ENCODE assay signal across 10 cellular contexts in genomic region chr7:93516834-93517233, GRCh38. TPM values are rescaled to one million over a fixed set of nuclear protein-coding genes. Genes with fewer than 3 reads are reported as not detected.
"Had no signal": no experiment of that assay in that cellular context is flagged by ENCODE, and none has a peak within 500 bp of the region (broad histone marks: within the 10 kb centered on the region; RNA-seq: fewer than 3 reads in every experiment).

No MANE protein-coding gene starts in this region.

- H3K4me3 ChIP-seq: GM23248 had no signal

- H2AFZ ChIP-seq: GM23248 had no signal

- H3K9ac ChIP-seq: GM23248 had no signal

- H3K9me3 Mint-ChIP-seq: H9, IgD-negative memory B cell had no signal

- FAIRE-seq: H1, H54, HepG2 had no signal

- H3K27ac Mint-ChIP-seq: H9 had no signal

- H3K4me1 Mint-ChIP-seq: H9 had no signal

- H3K4me3 Mint-ChIP-seq: H9, IgD-negative memory B cell had no signal

- DNase-seq: GM23248, H9, HCEC 1CT, KG1 had no signal

- H3K27ac ChIP-seq: GM23248, HL-60 had no signal

- ATAC-seq: HepG2 had no signal

- H3K27me3 Mint-ChIP-seq: IgD-negative memory B cell had no signal

RNA-seq across cellular contexts. Expression of gene CALCR, which starts 57.7 kb away (rescaled TPM):
- total RNA-seq: GM23248, HepG2, HT1080 had no signal
- polyA plus RNA-seq: GM23248, HepG2, IgD-negative memory B cell had no signal
